In genomic region chr13:50127017-50127725, GRCh38 we compare ENCODE assay signal across 8 cellular contexts.
DNase-seq lines count a peak whose midpoint lies in the region; ATAC-seq and TF ChIP-seq lines count a peak whose summit lies in the region.

No MANE protein-coding gene starts in this region.

- H3K4me1 ChIP-seq in ectodermal cell (ENCODE audit: control insufficient read depth, insufficient read depth, low read length) (peaks cover 30% of the 10 kb centered on the region), thoracic aorta (ENCODE audit: control insufficient read depth in 1 of 2, low read depth in 2 of 2) (peaks cover 12 to 43% of the 10 kb centered on the region in 2 donors)

- no peaks in the 10 kb centered on the region for H3K9me3 ChIP-seq in ectodermal cell (ENCODE audit: control insufficient read depth, low read length)
- H3K9me3 ChIP-seq in thoracic aorta = no peaks in the 10 kb centered on the region

- H3K36me3 ChIP-seq in ectodermal cell (ENCODE audit: control insufficient read depth, insufficient read depth, low read length) (no peaks in the 10 kb centered on the region), thoracic aorta (no peaks in the 10 kb centered on the region)

- H3K27ac ChIP-seq in ectodermal cell (ENCODE audit: insufficient read depth, low read depth, low read length, poor library complexity, severe bottlenecking) = no peak overlapping the region
- H3K27ac ChIP-seq in thoracic aorta = peak overlapping the region in 1 of 2 donors; percentile 99

- WGBS in ectodermal cell, 2 experiments = 1% methylated on average over 50 of the region's 50 CpGs

- H3K27me3 ChIP-seq in ectodermal cell (ENCODE audit: control insufficient read depth, insufficient read depth, low read length, poor library complexity, severe bottlenecking) (peaks cover 99% of the 10 kb centered on the region), thoracic aorta (replicated peaks; ENCODE audit: insufficient read depth) (no peaks in the 10 kb centered on the region)

- DNase-seq in ELF-1 (ENCODE audit: low read depth, low spot score) = peak; percentile 64
- peak; percentile 69 to 77 for DNase-seq in activated CD4-positive, alpha-beta T cell treated with anti-CD3 and anti-CD28 coated beads for 4 hours
- peak; percentile 18 for DNase-seq in mucosa of gallbladder (ENCODE audit: low spot score)
- no peak for DNase-seq in thoracic aorta (ENCODE audit: low spot score)
- DNase-seq in NCI-H2107 (lab: John Stamatoyannopoulos, UW) = no peak

- TF ChIP-seq CTCF in thoracic aorta (IDR thresholded peaks at IDR 0.05) = no peak

- no peak for ATAC-seq in thoracic aorta (ENCODE audit: insufficient number of reproducible peaks, low FRiP score, low read depth)
- ATAC-seq in HG02642 (IDR thresholded peaks at IDR 0.05; ENCODE audit: poor library complexity, unreplicated experiment) = no peak
- ATAC-seq in GM21717 (IDR thresholded peaks at IDR 0.05; ENCODE audit: unreplicated experiment) = no peak

- H3K4me3 ChIP-seq in ectodermal cell (ENCODE audit: insufficient read depth, low read depth, low read length) (peak overlapping the region; percentile 26), thoracic aorta (peak overlapping the region; percentile 93)

Comparison
In these comparisons a context has a peak if more than half of its experiments do, and no peak if none do; other contexts are left out.
1. DNase-seq: peak in ELF-1 (single experiment), activated CD4-positive, alpha-beta T cell treated with anti-CD3 and anti-CD28 coated beads for 4 hours (2 of 2) and mucosa of gallbladder (single experiment); none in thoracic aorta (single experiment) and NCI-H2107 (single experiment).